ENCODE assay signal across 29 cellular contexts in genomic region chr4:118767109-118767508, GRCh38.
DNase-seq lines count a peak whose midpoint lies in the region; ATAC-seq and TF ChIP-seq lines count a peak whose summit lies in the region.
"Had no signal": no experiment of that assay in that cellular context is flagged by ENCODE, and none has a peak within 500 bp of the region (broad histone marks: within the 10 kb centered on the region; RNA-seq: fewer than 3 reads in every experiment).

No MANE protein-coding gene starts in this region.

- peak overlapping the region; percentile 85 for H3K27ac Mint-ChIP-seq in osteocyte (ENCODE audit: unreplicated experiment)
- H3K27ac Mint-ChIP-seq: activated CD4-positive, alpha-beta T cell treated with anti-CD3 and anti-CD28 coated beads for 36 hours; endodermal cell; naive thymus-derived CD4-positive, alpha-beta T cell; T-cell had no signal

- TF ChIP-seq CTCF in heart right ventricle (IDR thresholded peaks at IDR 0.05) (no peak), coronary artery (IDR thresholded peaks at IDR 0.05) (no peak), osteocyte (IDR thresholded peaks at IDR 0.05) (no peak), transverse colon (IDR thresholded peaks at IDR 0.05) (no peak)

- H3K27me3 ChIP-seq in heart right ventricle (no peaks in the 10 kb centered on the region), transverse colon (no peaks in the 10 kb centered on the region)
- H3K27me3 ChIP-seq: BE2C, right atrium auricular region had no signal

- H3K27ac ChIP-seq in heart right ventricle: peak overlapping the region in 8 of 10 donors; percentile 17 to 78 (median 63)
- H3K27ac ChIP-seq in coronary artery: peak overlapping the region; percentile 79 to 80
- H3K27ac ChIP-seq in transverse colon: peak overlapping the region; percentile 64 to 81 (median 76)
- H3K27ac ChIP-seq: A549, KMS-11, PC-9 had no signal

- H3K9me3 ChIP-seq in heart right ventricle (no peaks in the 10 kb centered on the region), transverse colon (no peaks in the 10 kb centered on the region)
- H3K9me3 ChIP-seq: A549, BE2C, right atrium auricular region had no signal

- peaks cover 33% of the 10 kb centered on the region for H3K36me3 Mint-ChIP-seq in osteocyte (ENCODE audit: unreplicated experiment)

- H3K4me3 Mint-ChIP-seq in osteocyte (ENCODE audit: unreplicated experiment): no peak overlapping the region
- H3K4me3 Mint-ChIP-seq: activated CD4-positive, alpha-beta T cell treated with anti-CD3 and anti-CD28 coated beads for 36 hours; brain; endodermal cell; naive thymus-derived CD4-positive, alpha-beta T cell; T-cell had no signal

- in situ Hi-C loops in transverse colon (cut with MboI; ENCODE audit: low pct_ligation_motif_present in 1 of 4, low pct_unique_long_range_greater_than_20kb in 1 of 4, low sequenced_read_pairs in 3 of 4): loop anchor here in 2 of 4 donors (10.0 to 25.0 kb wide), 3 partner anchors 120 to 220 kb away; partner anchors contain the start of gene SYNPO2 (in 1 of the 2)

- TF ChIP-seq EP300 in transverse colon (IDR thresholded peaks at IDR 0.05; ENCODE audit: low read depth): no peak

- ATAC-seq in heart right ventricle (no peak), left ventricle myocardium superior (no peak)
- ATAC-seq: A549; activated CD4-positive, alpha-beta T cell treated with anti-CD3 and anti-CD28 coated beads for 36 hours; naive thymus-derived CD4-positive, alpha-beta T cell; T-cell had no signal

- peaks cover 0 to 91% (median 28%) of the 10 kb centered on the region in 9 donors for H3K36me3 ChIP-seq in heart right ventricle
- H3K36me3 ChIP-seq in transverse colon: peaks cover 0 to 14% (median 4%) of the 10 kb centered on the region in 4 donors

- DNase-seq in heart right ventricle: no peak
- DNase-seq in left ventricle myocardium superior: no peak
- DNase-seq in coronary artery (ENCODE audit: low spot score): no peak
- DNase-seq in osteocyte (ENCODE audit: extremely low spot score, unreplicated experiment): no peak
- no peak for DNase-seq in transverse colon
- no peak for DNase-seq in HK-2 (ENCODE audit: unreplicated experiment)
- no peak for DNase-seq in SHP77 (lab: John Stamatoyannopoulos, UW)
- DNase-seq in putamen (ENCODE audit: low spot score): no peak
- DNase-seq: activated CD4-positive, alpha-beta T cell treated with anti-CD3 and anti-CD28 coated beads for 36 hours; activated gamma-delta T cell; activated T-cell treated with anti-CD3 and anti-CD28 coated beads, Interleukin-2, amount 50 U/mL, for 1 hour; BE2C; DMS53; endodermal cell; GF-D8; kidney glomerular epithelial cell; mesenchymal stem cell; naive thymus-derived CD4-positive, alpha-beta T cell; NCI-H146; NCI-H510A treated with DMSO at 0.1 percent for 48 hours; occipital lobe; PC-9; SHP77 treated with DMSO at 0.1 percent for 48 hours; stimulated activated CD4-positive, alpha-beta T cell treated with anti-CD3 and anti-CD28 coated beads, Interleukin-15, amount 100 ng/mL, for 24 hours; T-cell had no signal

- no peak for TF ChIP-seq POLR2A in transverse colon (IDR thresholded peaks at IDR 0.05)

- H3K4me1 Mint-ChIP-seq in osteocyte (ENCODE audit: unreplicated experiment): peaks cover 69% of the 10 kb centered on the region
- H3K4me1 Mint-ChIP-seq: activated CD4-positive, alpha-beta T cell treated with anti-CD3 and anti-CD28 coated beads for 36 hours; endodermal cell; naive thymus-derived CD4-positive, alpha-beta T cell; T-cell had no signal

- H3K4me1 ChIP-seq in heart right ventricle: peaks cover 13 to 83% (median 71%) of the 10 kb centered on the region in 9 donors
- H3K4me1 ChIP-seq in transverse colon: peaks cover 5 to 62% (median 8%) of the 10 kb centered on the region in 4 donors

- H3K27me3 Mint-ChIP-seq in osteocyte (ENCODE audit: unreplicated experiment): no peaks in the 10 kb centered on the region
- H3K27me3 Mint-ChIP-seq: activated CD4-positive, alpha-beta T cell treated with anti-CD3 and anti-CD28 coated beads for 36 hours; brain; naive thymus-derived CD4-positive, alpha-beta T cell; T-cell had no signal

- WGBS in heart right ventricle, 2 donors: 90 to 93% methylated on average over 6 of the region's 6 CpGs
- WGBS in transverse colon (ENCODE audit: low coverage in 1 of 2), 2 donors: 94 to 98% methylated on average over 6 of the region's 6 CpGs

- H3K9me3 Mint-ChIP-seq in osteocyte (ENCODE audit: unreplicated experiment): no peaks in the 10 kb centered on the region
- H3K9me3 Mint-ChIP-seq: brain; endodermal cell; naive thymus-derived CD4-positive, alpha-beta T cell; T-cell had no signal

- intact Hi-C loops in heart right ventricle (cut with DNase I) (no loop called here), left ventricle myocardium superior (cut with micrococcal nuclease) (no loop called here), transverse colon (cut with DNase I; ENCODE audit: low total_unique reads) (loop anchor here (10.0 kb wide), 1 partner anchor 118 kb away; the partner anchor contains the start of gene SYNPO2)

- H3K4me3 ChIP-seq in heart right ventricle: no peak overlapping the region
- no peak overlapping the region for H3K4me3 ChIP-seq in coronary artery
- no peak overlapping the region for H3K4me3 ChIP-seq in transverse colon
- H3K4me3 ChIP-seq: A549, PC-9, right atrium auricular region had no signal
